Comparison of ENCODE assay signal across 2 cellular contexts in genomic region chr11:47187723-47188122, GRCh38.
TF ChIP-seq lines count a peak whose summit lies in the region.

No MANE protein-coding gene starts in this region.

TF ChIP-seq in GM23338, 12 proteins besides CTCF, POLR2A, EP300 and RAD21 (continued from another document):
- TF ChIP-seq ZNF462 (CRISPR knock-in tag; IDR thresholded peaks at IDR 0.05) (no peak), POLR2AphosphoS5 (IDR thresholded peaks at IDR 0.05; ENCODE audit: low read depth) (no peak), REST (IDR thresholded peaks at IDR 0.05; ENCODE audit: unreplicated experiment) (no peak), EZH2 (IDR thresholded peaks at IDR 0.05; ENCODE audit: low read depth, unreplicated experiment) (no peak)

TF ChIP-seq in WTC11, 78 proteins besides CTCF, POLR2A, EP300 and RAD21 (continued from another document):
- TF ChIP-seq E2F5 (CRISPR knock-in tag; IDR thresholded peaks at IDR 0.05) (no peak), ZNF532 (CRISPR knock-in tag; IDR thresholded peaks at IDR 0.05; ENCODE audit: borderline replicate concordance) (no peak), TCF7 (CRISPR knock-in tag; IDR thresholded peaks at IDR 0.05; ENCODE audit: low read depth) (no peak), ATF6 (CRISPR knock-in tag; IDR thresholded peaks at IDR 0.05) (no peak), TEAD4 (CRISPR knock-in tag; IDR thresholded peaks at IDR 0.05) (no peak), ESRRA (CRISPR knock-in tag; IDR thresholded peaks at IDR 0.05; ENCODE audit: borderline replicate concordance) (no peak), STAT6 (CRISPR knock-in tag; conservative IDR thresholded peaks at IDR 0.05; ENCODE audit: low read depth) (no peak), PRRX2 (CRISPR knock-in tag; IDR thresholded peaks at IDR 0.05) (no peak), RORB (CRISPR knock-in tag; IDR thresholded peaks at IDR 0.05) (no peak), NFE2L1 (CRISPR knock-in tag; IDR thresholded peaks at IDR 0.05) (no peak), MXD4 (CRISPR knock-in tag; IDR thresholded peaks at IDR 0.05; ENCODE audit: borderline replicate concordance) (no peak), KAT7 (CRISPR knock-in tag; IDR thresholded peaks at IDR 0.05; ENCODE audit: borderline replicate concordance) (no peak), ATF1 (CRISPR knock-in tag; IDR thresholded peaks at IDR 0.05) (no peak), AFF4 (CRISPR knock-in tag; IDR thresholded peaks at IDR 0.05; ENCODE audit: borderline replicate concordance) (no peak)
